30 cellular contexts compared by ENCODE assay signal in the genomic region with DNA sequence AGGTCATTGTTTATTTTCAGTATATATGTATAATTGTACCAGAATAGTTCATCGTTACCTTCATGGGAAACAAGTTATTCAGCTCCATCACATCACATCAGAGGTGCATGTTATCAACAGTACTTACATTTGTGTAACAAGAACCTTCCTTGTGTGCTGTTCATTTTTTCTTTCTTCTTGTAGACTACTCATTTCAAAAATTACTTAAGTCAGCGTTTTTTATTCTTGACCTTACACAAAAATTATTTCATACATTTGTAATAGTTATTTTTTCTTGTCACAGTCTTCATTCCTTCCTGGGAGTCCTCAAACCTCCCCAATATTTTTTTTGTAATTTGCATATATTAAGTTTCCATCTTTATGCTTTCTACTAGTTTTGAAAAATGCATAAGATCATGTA.
"Had no signal": no experiment of that assay in that cellular context is flagged by ENCODE, and none has a peak within 500 bp of the region (broad histone marks: within the 10 kb centered on the region; RNA-seq: fewer than 3 reads in every experiment).

No MANE protein-coding gene starts in this region.

- FAIRE-seq: bronchial epithelial cell, TTC549 had no signal

- H3K9me3 ChIP-seq: ascending aorta had no signal

- H3K4me3 ChIP-seq: ascending aorta, cardiac muscle cell had no signal

- ATAC-seq: activated CD4-positive, alpha-beta T cell treated with anti-CD3 and anti-CD28 coated beads for 36 hours; activated CD8-positive, alpha-beta memory T cell treated with anti-CD3 and anti-CD28 coated beads, Interleukin-2, amount 10 ng/mL, durations not matched to agents 7 days and 5 days; activated CD8-positive, alpha-beta T cell treated with anti-CD3 and anti-CD28 coated beads, Interleukin-2, amount 10 ng/mL, durations not matched to agents 7 days and 5 days; activated naive CD8-positive, alpha-beta T cell treated with anti-CD3 and anti-CD28 coated beads, Interleukin-2, amount 50 U/mL, for 24 hours had no signal

- H3K27me3 ChIP-seq: ascending aorta, cardiac muscle cell had no signal

- H3K27ac ChIP-seq: ascending aorta, cardiac muscle cell, VCaP had no signal

- H3K36me3 ChIP-seq: ascending aorta, cardiac muscle cell had no signal

- DNase-seq: activated B cell treated with CpG ODN at 0.5 μM for 24 hours; activated CD4-positive, alpha-beta memory T cell treated with anti-CD3 and anti-CD28 coated beads, Interleukin-2, amount 10 ng/mL, durations not matched to agents 7 days and 5 days; activated CD4-positive, alpha-beta T cell treated with anti-CD3 and anti-CD28 coated beads for 1 hour; activated CD4-positive, alpha-beta T cell treated with anti-CD3 and anti-CD28 coated beads for 36 hours; activated CD4-positive, alpha-beta T cell treated with anti-CD3 and anti-CD28 coated beads for 48 hours; activated CD4-positive, alpha-beta T cell treated with anti-CD3 and anti-CD28 coated beads, Interleukin-2, amount 10 ng/mL, durations not matched to agents 7 days and 5 days; activated CD4-positive, alpha-beta T cell treated with anti-CD3 and anti-CD28 coated beads, Interleukin-2, amount 50 U/mL, for 48 hours; activated CD8-positive, alpha-beta memory T cell treated with anti-CD3 and anti-CD28 coated beads for 24 hours; activated CD8-positive, alpha-beta memory T cell treated with anti-CD3 and anti-CD28 coated beads, Interleukin-2, amount 10 ng/mL, durations not matched to agents 7 days and 5 days; activated CD8-positive, alpha-beta memory T cell treated with anti-CD3 and anti-CD28 coated beads, Interleukin-2, amount 50 U/mL, for 48 hours; activated CD8-positive, alpha-beta T cell treated with anti-CD3 and anti-CD28 coated beads, Interleukin-2, amount 10 ng/mL, durations not matched to agents 7 days and 5 days; activated effector memory CD4-positive, alpha-beta T cell treated with Interleukin-2 at 50 U/mL for 16 hours; activated gamma-delta T cell; activated naive CD4-positive, alpha-beta T cell treated with anti-CD3 and anti-CD28 coated beads, Interleukin-2, amount 10 ng/mL, durations not matched to agents 7 days and 5 days; activated naive CD4-positive, alpha-beta T cell treated with Interleukin-2 at 50 U/mL for 16 hours; activated naive CD8-positive, alpha-beta T cell treated with anti-CD3 and anti-CD28 coated beads, Interleukin-2, amount 10 ng/mL, durations not matched to agents 7 days and 5 days; activated naive CD8-positive, alpha-beta T cell treated with anti-CD3 and anti-CD28 coated beads, Interleukin-2, amount 50 U/mL, for 24 hours; activated T-cell treated with anti-CD3 and anti-CD28 coated beads, Interleukin-2, amount 50 U/mL, for 24 hours; activated T-cell treated with anti-CD3 and anti-CD28 coated beads, Interleukin-2, amount 50 U/mL, for 48 hours; amygdala; anterior cingulate cortex; caudate nucleus; cerebellar nuclear complex; T-helper 2 cell; T-helper 9 cell had no signal

- H3K4me1 ChIP-seq: ascending aorta had no signal
